Comparison of ENCODE assay signal across 30 cellular contexts in genomic region chr4:174199735-174200134, GRCh38.
"Had no signal": no experiment of that assay in that cellular context is flagged by ENCODE, and none has a peak within 500 bp of the region (broad histone marks: within the 10 kb centered on the region; RNA-seq: fewer than 3 reads in every experiment).

No MANE protein-coding gene starts in this region.

- H3K27me3 ChIP-seq: ascending aorta had no signal

- H3K36me3 ChIP-seq: adrenal gland, ascending aorta, esophagus squamous epithelium, gastroesophageal sphincter, heart right ventricle, WERI-Rb-1 had no signal

- ATAC-seq: activated CD4-positive, CD25-positive, alpha-beta regulatory T cell treated with anti-CD3 and anti-CD28 coated beads, Interleukin-2, amount 50 U/mL, for 24 hours; activated CD8-positive, alpha-beta T cell treated with anti-CD3 and anti-CD28 coated beads for 36 hours; activated naive CD8-positive, alpha-beta T cell treated with anti-CD3 and anti-CD28 coated beads, Interleukin-2, amount 50 U/mL, for 24 hours; activated T-cell treated with anti-CD3 and anti-CD28 coated beads, Interleukin-2, amount 50 U/mL, for 4 hours; activated T-helper 17 cell treated with anti-CD3 and anti-CD28 coated beads, Interleukin-2, amount 50 U/mL, for 72 hours; gastroesophageal sphincter; heart right ventricle; T-helper 17 cell had no signal

- H3K4me3 ChIP-seq: adrenal gland, ascending aorta, esophagus squamous epithelium, gastroesophageal sphincter, heart right ventricle had no signal

- FAIRE-seq: bronchial epithelial cell, endothelial cell of umbilical vein had no signal

- DNase-seq: activated B cell treated with CpG ODN at 0.5 μM for 24 hours; activated CD4-positive, alpha-beta T cell treated with anti-CD3 and anti-CD28 coated beads for 48 hours; activated CD4-positive, alpha-beta T cell treated with anti-CD3 and anti-CD28 coated beads, Interleukin-2, amount 50 U/mL, for 1 hour; activated CD4-positive, alpha-beta T cell treated with anti-CD3 and anti-CD28 coated beads, Interleukin-2, amount 50 U/mL, for 48 hours; activated CD8-positive, alpha-beta memory T cell treated with anti-CD3 and anti-CD28 coated beads for 24 hours; activated CD8-positive, alpha-beta T cell treated with anti-CD3 and anti-CD28 coated beads for 36 hours; activated effector memory CD4-positive, alpha-beta T cell treated with Interleukin-2 at 50 U/mL for 16 hours; activated gamma-delta T cell treated with Interleukin-2 at 50 U/mL for 16 hours; activated naive CD4-positive, alpha-beta T cell treated with Interleukin-2 at 50 U/mL for 16 hours; activated naive CD8-positive, alpha-beta T cell treated with anti-CD3 and anti-CD28 coated beads for 36 hours; activated naive CD8-positive, alpha-beta T cell treated with anti-CD3 and anti-CD28 coated beads, Interleukin-2, amount 50 U/mL, for 24 hours; activated T-cell treated with anti-CD3 and anti-CD28 coated beads, Interleukin-2, amount 50 U/mL, for 4 hours; adrenal gland; cortex of kidney; dermis blood vessel endothelial cell; effector CD8-positive, alpha-beta T cell; esophagus squamous epithelium; foreskin melanocyte; heart right ventricle; T-helper 1 cell; T-helper 17 cell; T1000; WERI-Rb-1 had no signal

- H3K4me1 ChIP-seq: adrenal gland, ascending aorta, esophagus squamous epithelium, gastroesophageal sphincter, heart right ventricle had no signal

- H3K9me3 ChIP-seq: adrenal gland, ascending aorta, esophagus squamous epithelium, gastroesophageal sphincter, heart right ventricle had no signal

- H3K27ac ChIP-seq: adrenal gland, ascending aorta, epithelial cell of prostate, esophagus squamous epithelium, gastroesophageal sphincter, heart right ventricle, WERI-Rb-1 had no signal
